In the genomic region with DNA sequence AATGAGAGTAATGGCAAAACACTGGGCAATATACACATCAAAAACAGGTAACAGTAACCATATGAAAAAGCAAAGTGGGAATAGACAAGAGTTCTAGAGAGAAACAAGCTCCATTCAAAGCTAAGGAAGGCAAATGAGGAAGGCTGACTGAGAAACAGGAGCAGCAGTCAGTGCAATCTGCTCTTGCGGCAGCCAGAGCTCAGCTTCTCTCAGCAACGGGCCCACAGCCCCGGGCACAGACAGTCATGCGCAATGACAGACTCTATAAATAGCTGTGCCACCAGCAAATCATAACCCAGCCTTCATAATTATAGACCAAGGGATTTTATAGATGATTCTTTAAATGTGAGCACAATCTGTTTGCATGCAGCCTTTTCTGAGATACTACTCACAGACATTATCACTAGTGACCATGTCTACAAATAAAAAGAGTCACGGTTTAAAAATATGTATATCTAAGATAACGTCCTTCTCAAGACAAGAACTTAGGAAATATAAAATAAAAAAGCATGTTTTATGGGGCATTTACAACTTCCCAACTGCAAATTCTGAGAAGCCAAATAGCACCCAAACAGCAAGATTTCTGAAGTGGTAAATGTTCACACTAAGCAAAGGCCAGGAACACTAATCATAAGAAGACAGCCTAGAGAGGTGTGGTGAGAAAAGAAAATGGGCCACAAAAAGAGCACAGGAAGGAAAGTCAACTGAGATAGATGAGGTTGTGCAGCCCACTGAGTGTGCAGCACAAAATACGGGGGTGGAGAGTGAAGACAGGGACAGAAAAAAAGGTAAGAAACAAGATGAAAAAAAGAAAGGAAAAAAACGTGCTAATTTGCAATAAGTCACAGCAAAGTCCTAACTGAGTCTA, we compare ENCODE assay signal across 12 cellular contexts. TPM values are rescaled to one million over a fixed set of nuclear protein-coding genes. Genes with fewer than 3 reads are reported as not detected.
DNase-seq lines count a peak whose midpoint lies in the region; ATAC-seq and TF ChIP-seq lines count a peak whose summit lies in the region.
"Had no signal": no experiment of that assay in that cellular context is flagged by ENCODE, and none has a peak within 500 bp of the region (broad histone marks: within the 10 kb centered on the region; RNA-seq: fewer than 3 reads in every experiment).

No MANE protein-coding gene starts in this region.

- peak overlapping the region in 2 of 4 donors; percentile 28 to 35 for H3K27ac ChIP-seq in gastrocnemius medialis
- H3K27ac ChIP-seq: 22Rv1, colonic mucosa had no signal

- no peak for TF ChIP-seq CTCF in gastrocnemius medialis (IDR thresholded peaks at IDR 0.05 in 4 of 5, conservative IDR thresholded peaks at IDR 0.05 in 1 of 5)

- H3K36me3 ChIP-seq in endocrine pancreas (ENCODE audit: control insufficient read depth, insufficient read depth, low read length) (no peaks in the 10 kb centered on the region), gastrocnemius medialis (no peaks in the 10 kb centered on the region)
- H3K36me3 ChIP-seq: colonic mucosa had no signal

- in situ Hi-C loops in gastrocnemius medialis (cut with MboI; ENCODE audit: low sequenced_read_pairs in 4 of 4) = loop anchor here in 2 of 4 donors (5.0 to 25.0 kb wide), 2 partner anchors 97 kb away; no protein-coding TSS in a partner anchor

- H3K4me3 ChIP-seq in endocrine pancreas (ENCODE audit: control insufficient read depth, insufficient read depth, low read length) (peak overlapping the region; percentile 31), gastrocnemius medialis (no peak overlapping the region)
- H3K4me3 ChIP-seq: colonic mucosa had no signal

- H3K9me3 ChIP-seq in endocrine pancreas (ENCODE audit: control insufficient read depth, low read length) (no peaks in the 10 kb centered on the region), gastrocnemius medialis (no peaks in the 10 kb centered on the region)
- H3K9me3 ChIP-seq: colonic mucosa had no signal

- DNase-seq in NCI-H1417 (lab: John Stamatoyannopoulos, UW) = peak in 2 of 3 experiments; percentile 30 to 63
- DNase-seq in NCI-H1417 treated with DMSO at 0.1 percent for 48 hours (lab: John Stamatoyannopoulos, UW) = no peak
- peak; percentile 79 for DNase-seq in NCI-H1694 treated with DMSO at 0.1 percent for 48 hours (lab: John Stamatoyannopoulos, UW)
- DNase-seq in gastrocnemius medialis = peak; percentile 13 to 35
- DNase-seq in NCI-H526 (lab: John Stamatoyannopoulos, UW) = no peak
- DNase-seq in GM19240 (ENCODE audit: insufficient read length, low spot score) = no peak
- DNase-seq: colonic mucosa, HCEC 1CT, SW 1271 had no signal

- H3K9ac ChIP-seq in endocrine pancreas (ENCODE audit: control insufficient read depth, insufficient read depth, low read length) = no peak overlapping the region

- H3K4me1 ChIP-seq in endocrine pancreas (ENCODE audit: control insufficient read depth, insufficient read depth, low read length) (peaks cover 14% of the 10 kb centered on the region), gastrocnemius medialis (peaks cover 3 to 5% of the 10 kb centered on the region in 2 donors)
- H3K4me1 ChIP-seq: colonic mucosa had no signal

- intact Hi-C loops in gastrocnemius medialis (cut with DNase I; ENCODE audit: low total_unique reads) = loop anchor here (5.0 kb wide), 1 partner anchor 37 kb away; no protein-coding TSS in a partner anchor

- no peaks in the 10 kb centered on the region for H3K27me3 ChIP-seq in endocrine pancreas (ENCODE audit: control insufficient read depth, insufficient read depth, low read length)
- H3K27me3 ChIP-seq in gastrocnemius medialis = no peaks in the 10 kb centered on the region
- H3K27me3 ChIP-seq: colonic mucosa had no signal

- ATAC-seq in gastrocnemius medialis (peak; percentile 72 to 82), GM21390 (IDR thresholded peaks at IDR 0.05; ENCODE audit: unreplicated experiment) (no peak)

- TF ChIP-seq POLR2A in gastrocnemius medialis (IDR thresholded peaks at IDR 0.05) = no peak

RNA-seq across cellular contexts. Expression of gene BEND6, which starts 39.9 kb away (rescaled TPM):
- under 1 TPM; 0.15 to 0.97 (median 0.56) TPM for total RNA-seq in gastrocnemius medialis

Comparison
In these comparisons a context has a peak if more than half of its experiments do, and no peak if none do; other contexts are left out.
1. DNase-seq: peak in NCI-H1417 (2 of 3), NCI-H1694 treated with DMSO at 0.1 percent for 48 hours (single experiment) and gastrocnemius medialis (2 of 2); none in NCI-H1417 treated with DMSO at 0.1 percent for 48 hours (single experiment), NCI-H526 (0 of 2) and GM19240 (single experiment).